10 cellular contexts compared by ENCODE assay signal in the genomic region with DNA sequence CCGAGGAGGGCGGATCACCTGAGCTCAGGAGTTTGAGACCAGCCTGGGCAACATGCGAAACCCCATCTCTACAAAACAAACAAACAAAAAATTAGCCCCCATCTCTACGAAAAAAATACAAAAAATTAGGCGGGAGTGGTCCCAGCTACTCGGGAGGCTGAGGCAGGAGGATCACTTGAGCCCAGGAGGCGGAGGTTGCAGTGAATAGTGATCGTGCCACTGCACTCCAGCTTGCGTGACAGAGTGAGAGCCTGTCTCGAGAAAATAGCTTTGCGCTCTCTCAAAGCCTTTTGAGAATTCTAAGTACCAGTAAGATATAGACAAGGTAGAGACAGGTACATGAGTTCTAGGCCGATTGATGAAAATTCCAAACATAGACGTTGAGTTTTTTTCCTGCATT. TPM values are rescaled to one million over a fixed set of nuclear protein-coding genes. Genes with fewer than 3 reads are reported as not detected.
DNase-seq lines count a peak whose midpoint lies in the region; ATAC-seq, FAIRE-seq and TF ChIP-seq lines count a peak whose summit lies in the region.
"Had no signal": no experiment of that assay in that cellular context is flagged by ENCODE, and none has a peak within 500 bp of the region (broad histone marks: within the 10 kb centered on the region; RNA-seq: fewer than 3 reads in every experiment).

No MANE protein-coding gene starts in this region.

- CTCF ChIA-PET in AG04450 (lab: Charles Lee) (interaction anchor here (1.1 to 5.8 kb wide), 2 partner anchors 11 to 62 kb away, joined by 4 to 40 read pairs; no protein-coding TSS in a partner anchor), K562 (lab: Yijun Ruan, JAX; ENCODE audit: low intra/inter-chr PET ratio) (no interaction called here)

- peaks cover 33 to 69% (median 56%) of the 10 kb centered on the region in 4 donors for H3K4me1 Mint-ChIP-seq in naive thymus-derived CD8-positive, alpha-beta T cell

- H3K9me1 ChIP-seq in K562 (ENCODE audit: control insufficient read depth, insufficient read depth, low read length) = no peaks in the 10 kb centered on the region

- DNase-seq in AG04450 (ENCODE audit: low read depth, low spot score) (no peak), HFF-Myc (ENCODE audit: extremely low read depth, low read depth) (no peak), K562 (ENCODE audit: extremely low read depth in 1 of 4, low spot score in 3 of 4) (no peak), substantia nigra (lab: John Stamatoyannopoulos, UW) (no peak), nucleus accumbens (lab: John Stamatoyannopoulos, UW) (no peak)
- no peak for DNase-seq in naive thymus-derived CD8-positive, alpha-beta T cell
- no peak for DNase-seq in effector CD8-positive, alpha-beta T cell (lab: John Stamatoyannopoulos, UW)
- DNase-seq: cortex of kidney, NCI-H2081 had no signal

- H4K20me1 ChIP-seq in K562 (replicated peaks; ENCODE audit: control insufficient read depth, insufficient read depth, low read length) = peaks cover 9% of the 10 kb centered on the region; the same call in 1 of the 2 replicates

- no TSS peak for BruUV-seq in K562 (replicated peaks; lab: Mats Ljungman, UMichigan)

- H3K9ac ChIP-seq in K562 (ENCODE audit: insufficient read depth in 1 of 2, low read depth in 2 of 2, low read length in 2 of 2) = no peak overlapping the region

- TF ChIP-seq EP300 in K562 (IDR thresholded peaks at IDR 0.05; ENCODE audit: low read length) = no peak

- in situ Hi-C loops in K562 (cut with MboI) = no loop called here

- H3K9me3 Mint-ChIP-seq in naive thymus-derived CD8-positive, alpha-beta T cell = no peaks in the 10 kb centered on the region

- H3K36me3 Mint-ChIP-seq in naive thymus-derived CD8-positive, alpha-beta T cell = no peaks in the 10 kb centered on the region

- TF ChIP-seq CTCF in AG04450 (IDR thresholded peaks at IDR 0.05; ENCODE audit: low read depth, low read length) (no peak), HFF-Myc (IDR thresholded peaks at IDR 0.05; ENCODE audit: low read depth, low read length, missing control alignments) (no peak), K562 (IDR thresholded peaks at IDR 0.05 in 2 of 3, conservative IDR thresholded peaks at IDR 0.05 in 1 of 3; ENCODE audit: insufficient read depth in 2 of 3, low read depth in 1 of 3, low read length in 3 of 3) (no peak)

- no peak for TF ChIP-seq RAD21 in K562 (CRISPR knock-in tag; conservative IDR thresholded peaks at IDR 0.05 in 1 of 2, IDR thresholded peaks at IDR 0.05 in 1 of 2)

- FAIRE-seq in K562 (lab: Jason Lieb, UNC) = no peak

- H3K4me1 ChIP-seq in K562 (replicated peaks in 1 of 2; ENCODE audit: control insufficient read depth in 2 of 2, insufficient read depth in 2 of 2, low read length in 2 of 2) = peaks cover 22 to 23% of the 10 kb centered on the region in 2 experiments; a peak in 4 of 5 replicates

- no peaks in the 10 kb centered on the region for H3K36me3 ChIP-seq in K562 (ENCODE audit: control insufficient read depth, insufficient read depth, low read length)

- H2AFZ ChIP-seq in K562 (ENCODE audit: low read depth, low read length) = no peak overlapping the region

- peak overlapping the region in 6 of 10 donors; percentile 10 to 89 (median 59) for H3K27ac Mint-ChIP-seq in naive thymus-derived CD8-positive, alpha-beta T cell

- POLR2A ChIA-PET in AG04450 (lab: Yijun Ruan, JAX) (no interaction called here), K562 (lab: Yijun Ruan, JAX) (interaction anchor here (0.5 to 3.5 kb wide), 9 partner anchors 10 to 155 kb away, joined by 3 to 34 read pairs (median 3); partner anchors contain the start of gene GPR179)
- POLR2A ChIA-PET in naive thymus-derived CD8-positive, alpha-beta T cell (lab: Charles Lee) = interaction anchor here (2.5 kb wide), 1 partner anchor 60 kb away, joined by 12 read pairs; no protein-coding TSS in a partner anchor

- WGBS in K562 (ENCODE audit: insufficient coverage, low coverage, missing lambda C conversion rate) = 82% methylated on average over 13 of the region's 13 CpGs

- ATAC-seq in K562 = no peak
- no peak for ATAC-seq in naive thymus-derived CD8-positive, alpha-beta T cell
- no peak for ATAC-seq in HG03457 (IDR thresholded peaks at IDR 0.05; ENCODE audit: unreplicated experiment)

- H3K4me3 ChIP-seq in AG04450 (ENCODE audit: low read depth, low read length) (peak overlapping the region; percentile 71), HFF-Myc (replicated peaks; ENCODE audit: low read depth, low read length) (peak overlapping the region; percentile 69), K562 (0 out of 2 replicates have a peak overlapping the region, but pooled peaks have one; percentile 73)

- H3K79me2 ChIP-seq in K562 (ENCODE audit: control insufficient read depth, insufficient read depth, low read length) = peaks cover 25% of the 10 kb centered on the region

- H3K9me3 ChIP-seq in AG04450 (ENCODE audit: control insufficient read depth, insufficient read depth, low read length) (no peaks in the 10 kb centered on the region; the same call in 1 of the 2 replicates), K562 (replicated peaks; ENCODE audit: control insufficient read depth, insufficient read depth, low read depth, low read length) (no peaks in the 10 kb centered on the region)

- no peak for TF ChIP-seq POLR2A in K562 (conservative IDR thresholded peaks at IDR 0.05)

- intact Hi-C loops in K562 (cut with micrococcal nuclease) = loop anchor here (5.0 kb wide), 1 partner anchor 314 kb away; no protein-coding TSS in a partner anchor

- no peak overlapping the region for H3K27ac ChIP-seq in AG04450 (ENCODE audit: low read depth, low read length)
- H3K27ac ChIP-seq in K562 (ENCODE audit: extremely low read depth, low read depth, low read length) = no peak overlapping the region
- no peak overlapping the region for H3K27ac ChIP-seq in substantia nigra (ENCODE audit: low read depth, low read length, poor library complexity, severe bottlenecking)

- H3K27me3 Mint-ChIP-seq in naive thymus-derived CD8-positive, alpha-beta T cell = no peaks in the 10 kb centered on the region

- no peak overlapping the region; the same call in 1 of the 2 replicates for H3K4me2 ChIP-seq in K562 (ENCODE audit: insufficient read depth, low read length)

- peak overlapping the region; percentile 71 to 91 (median 84) for H3K4me3 Mint-ChIP-seq in naive thymus-derived CD8-positive, alpha-beta T cell

- H3K27me3 ChIP-seq in AG04450 (ENCODE audit: control insufficient read depth, insufficient read depth, low read length) = no peaks in the 10 kb centered on the region
- no peaks in the 10 kb centered on the region for H3K27me3 ChIP-seq in K562 (ENCODE audit: control insufficient read depth in 2 of 2, insufficient read depth in 2 of 2, low read length in 2 of 2)

RNA-seq across cellular contexts. Expression of gene SOCS7, which starts 2.0 kb away (rescaled TPM):
- 5.8 and 6.5 TPM in 2 replicates for polyA plus RNA-seq in AG04450 (2011; rRNA removed)
- polyA minus RNA-seq in AG04450 (2011; rRNA and poly(A)+ RNA removed) = 20.5 and 20.6 TPM in 2 replicates
- 23.4 and 30.0 TPM in 2 replicates for total RNA-seq in K562 (2011; cell fraction: chromatin; rRNA removed; ENCODE audit: low replicate concordance)
- total RNA-seq in K562 (2011; cell fraction: nucleolus; rRNA removed) = 14.3 and 15.9 TPM in 2 replicates
- 17.7 and 18.2 TPM in 2 replicates for total RNA-seq in K562 (2011; cell fraction: nucleoplasm; rRNA removed)
- total RNA-seq in K562 (2014; rRNA removed) = 4.2 and 6.0 TPM in 2 replicates
- total RNA-seq in K562 (2014; rRNA removed; fragmentation: Illumina TruSeq; extraction: Trizol) = 9.9 and 10.5 TPM in 2 replicates
- 9.5 and 10.3 TPM in 2 replicates for total RNA-seq in K562 (2015; rRNA removed; fragmentation: Illumina TruSeq; extraction: Trizol)
- 11.6 and 14.5 TPM in 2 replicates for total RNA-seq in K562 (2021)
- 5.4 and 8.2 TPM in 2 replicates for polyA plus RNA-seq in K562 (2011; rRNA removed)
- 5.8 and 10.3 TPM in 2 replicates for polyA plus RNA-seq in K562 (2011; cell fraction: cytosol; rRNA removed)
- polyA plus RNA-seq in K562 (2011; cell fraction: nucleus; rRNA removed) = 5.4 and 12.7 TPM in 2 replicates
- 12.3 and 14.8 TPM in 2 replicates for polyA plus RNA-seq in K562 (2012)
- polyA plus RNA-seq in K562 (2014; fragmentation: Illumina TruSeq; extraction: Trizol) = 7.9 and 10.2 TPM in 2 replicates
- 1 to 10 TPM in 1 of 2 experiments, under 1 TPM in 1; 0.94 to 1.3 TPM for polyA plus RNA-seq in K562 (2014; fragmentation: Nextera tagmentation; extraction: Ambion mirVana)
- 5.4 TPM in 2 replicates for polyA plus RNA-seq in K562 (2014; rRNA removed)
- polyA minus RNA-seq in K562 (2011; rRNA and poly(A)+ RNA removed) = 12.9 and 15.3 TPM in 2 replicates
- 3.1 and 8.2 TPM in 2 replicates for polyA minus RNA-seq in K562 (2011; cell fraction: cytosol; rRNA and poly(A)+ RNA removed)
- polyA minus RNA-seq in K562 (2011; cell fraction: nucleus; rRNA and poly(A)+ RNA removed) = 8.3 and 8.4 TPM in 2 replicates
- 10 to 100 TPM; 19.8 to 21.7 TPM for total RNA-seq in naive thymus-derived CD8-positive, alpha-beta T cell
- 1 to 10 TPM in 1 of 3 donors, under 1 TPM in 2; 0.66 to 1.2 (median 0.83) TPM for polyA plus RNA-seq in naive thymus-derived CD8-positive, alpha-beta T cell

RNA-seq across cellular contexts. Expression of gene GPR179, which starts 9.9 kb away (rescaled TPM):
- polyA plus RNA-seq in AG04450 (2011; rRNA removed) (not detected in 2 replicates), K562 (2011; rRNA removed) (not detected in 2 replicates), K562 (2014; fragmentation: Illumina TruSeq; extraction: Trizol) (not detected in 2 replicates), K562 (2014; fragmentation: Nextera tagmentation; extraction: Ambion mirVana) (not detected), K562 (2014; rRNA removed) (not detected in 2 replicates)
- 0.05 TPM in 1 of 2 replicates, not detected in the other for polyA minus RNA-seq in AG04450 (2011; rRNA and poly(A)+ RNA removed)
- 0.05 TPM in 1 of 2 replicates, not detected in the other for total RNA-seq in K562 (2011; cell fraction: chromatin; rRNA removed; ENCODE audit: low replicate concordance)
- 0.53 TPM in 1 of 2 replicates, not detected in the other for total RNA-seq in K562 (2011; cell fraction: nucleolus; rRNA removed)
- 0.07 TPM in 1 of 2 replicates, not detected in the other for total RNA-seq in K562 (2011; cell fraction: nucleoplasm; rRNA removed)
- total RNA-seq in K562 (2014; rRNA removed) (not detected in 2 replicates), K562 (2014; rRNA removed; fragmentation: Illumina TruSeq; extraction: Trizol) (not detected in 2 replicates), K562 (2015; rRNA removed; fragmentation: Illumina TruSeq; extraction: Trizol) (not detected in 2 replicates), K562 (2021) (not detected in 2 replicates)
- polyA plus RNA-seq in K562 (2011; cell fraction: cytosol; rRNA removed) = not detected in 2 replicates
- not detected in 2 replicates for polyA plus RNA-seq in K562 (2011; cell fraction: nucleus; rRNA removed)
- polyA plus RNA-seq in K562 (2012) = 0.01 and 0.04 TPM in 2 replicates
- polyA minus RNA-seq in K562 (2011; rRNA and poly(A)+ RNA removed) = not detected in 2 replicates
- not detected in 2 replicates for polyA minus RNA-seq in K562 (2011; cell fraction: cytosol; rRNA and poly(A)+ RNA removed)
- polyA minus RNA-seq in K562 (2011; cell fraction: nucleus; rRNA and poly(A)+ RNA removed) = not detected in 2 replicates
- total RNA-seq in naive thymus-derived CD8-positive, alpha-beta T cell = under 1 TPM; 0.11 to 0.21 TPM
- polyA plus RNA-seq in naive thymus-derived CD8-positive, alpha-beta T cell = not detected

RNA-seq across cellular contexts. Expression of gene MRPL45, which starts 56.7 kb away (rescaled TPM):
- polyA plus RNA-seq in AG04450 (2011; rRNA removed) (78.1 and 86.0 TPM in 2 replicates), K562 (2011; rRNA removed) (83.6 and 120 TPM in 2 replicates), K562 (2014; fragmentation: Illumina TruSeq; extraction: Trizol) (99.3 and 107 TPM in 2 replicates), K562 (2014; fragmentation: Nextera tagmentation; extraction: Ambion mirVana) (100 to 1,000 TPM; 209 to 228 TPM), K562 (2014; rRNA removed) (76.8 and 78.1 TPM in 2 replicates)
- polyA minus RNA-seq in AG04450 (2011; rRNA and poly(A)+ RNA removed) = 37.4 and 39.3 TPM in 2 replicates
- total RNA-seq in K562 (2011; cell fraction: chromatin; rRNA removed; ENCODE audit: low replicate concordance) = 16.8 and 20.5 TPM in 2 replicates
- total RNA-seq in K562 (2011; cell fraction: nucleolus; rRNA removed) = 16.2 and 17.8 TPM in 2 replicates
- 19.4 and 25.2 TPM in 2 replicates for total RNA-seq in K562 (2011; cell fraction: nucleoplasm; rRNA removed)
- total RNA-seq in K562 (2014; rRNA removed) (64.5 and 66.1 TPM in 2 replicates), K562 (2014; rRNA removed; fragmentation: Illumina TruSeq; extraction: Trizol) (55.2 and 61.1 TPM in 2 replicates), K562 (2015; rRNA removed; fragmentation: Illumina TruSeq; extraction: Trizol) (45.5 and 48.4 TPM in 2 replicates), K562 (2021) (62.8 and 64.4 TPM in 2 replicates)
- polyA plus RNA-seq in K562 (2011; cell fraction: cytosol; rRNA removed) = 61.6 and 70.5 TPM in 2 replicates
- 24.5 and 28.4 TPM in 2 replicates for polyA plus RNA-seq in K562 (2011; cell fraction: nucleus; rRNA removed)
- 54.3 and 82.3 TPM in 2 replicates for polyA plus RNA-seq in K562 (2012)
- polyA minus RNA-seq in K562 (2011; rRNA and poly(A)+ RNA removed) = 83.4 and 106 TPM in 2 replicates
- 23.3 and 35.5 TPM in 2 replicates for polyA minus RNA-seq in K562 (2011; cell fraction: cytosol; rRNA and poly(A)+ RNA removed)
- polyA minus RNA-seq in K562 (2011; cell fraction: nucleus; rRNA and poly(A)+ RNA removed) = 4.7 and 8.6 TPM in 2 replicates
- total RNA-seq in naive thymus-derived CD8-positive, alpha-beta T cell = 10 to 100 TPM; 23.8 to 24.0 TPM
- polyA plus RNA-seq in naive thymus-derived CD8-positive, alpha-beta T cell = 10 to 100 TPM; 21.6 to 34.7 (median 26.0) TPM
